Comparison of ENCODE assay signal across 8 cellular contexts in genomic region chr14:73591690-73592448, GRCh38. TPM values are rescaled to one million over a fixed set of nuclear protein-coding genes. Genes with fewer than 3 reads are reported as not detected.
DNase-seq lines count a peak whose midpoint lies in the region; ATAC-seq, FAIRE-seq and TF ChIP-seq lines count a peak whose summit lies in the region.

A gene with protein sequence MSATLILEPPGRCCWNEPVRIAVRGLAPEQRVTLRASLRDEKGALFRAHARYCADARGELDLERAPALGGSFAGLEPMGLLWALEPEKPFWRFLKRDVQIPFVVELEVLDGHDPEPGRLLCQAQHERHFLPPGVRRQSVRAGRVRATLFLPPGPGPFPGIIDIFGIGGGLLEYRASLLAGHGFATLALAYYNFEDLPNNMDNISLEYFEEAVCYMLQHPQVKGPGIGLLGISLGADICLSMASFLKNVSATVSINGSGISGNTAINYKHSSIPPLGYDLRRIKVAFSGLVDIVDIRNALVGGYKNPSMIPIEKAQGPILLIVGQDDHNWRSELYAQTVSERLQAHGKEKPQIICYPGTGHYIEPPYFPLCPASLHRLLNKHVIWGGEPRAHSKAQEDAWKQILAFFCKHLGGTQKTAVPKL (plus strand): TSS chr14:73591873. CDS start chr14:73591960, 87 bp downstream.

- H4K20me1 ChIP-seq in H1 (replicated peaks in 1 of 2; ENCODE audit: control insufficient read depth in 1 of 2, insufficient read depth in 2 of 2, low read length in 2 of 2): no peaks in the 10 kb centered on the region

- H3K23ac ChIP-seq in H1 (ENCODE audit: insufficient read length): no peak within 1 kb of the TSS

- H3K4me3 Mint-ChIP-seq in mesothelial cell of epicardium: peak within 1 kb of the TSS; percentile 66
- H3K4me3 Mint-ChIP-seq in stimulated activated naive CD8-positive, alpha-beta T cell treated with anti-CD3 and anti-CD28 coated beads, Interleukin-15, Interleukin-2, amounts not matched to agents 100 ng/mL and 50 ng/mL, for 24 hours: peak within 1 kb of the TSS; percentile 74

- DNase-seq in NCI-H2227 (lab: John Stamatoyannopoulos, UW; ENCODE audit: unreplicated experiment) (peak; percentile 65), NCI-H2227 treated with DMSO at 0.1 percent for 48 hours (lab: John Stamatoyannopoulos, UW) (no peak), Kasumi-1 (lab: John Stamatoyannopoulos, UW) (peak; percentile 4 to 29), H1 (ENCODE audit: low read depth in 1 of 2, low spot score in 2 of 2) (peak in 1 of 2 experiments; percentile 54), mesothelial cell of epicardium (ENCODE audit: low spot score in 2 of 2, unreplicated experiment in 2 of 2) (peak in 1 of 2 experiments; percentile 51)
- peak; percentile 29 to 32 for DNase-seq in activated CD4-positive, alpha-beta T cell treated with anti-CD3 and anti-CD28 coated beads, Interleukin-2, amount 50 U/mL, for 24 hours (ENCODE audit: low read depth in 1 of 2, low spot score in 1 of 2)

- H3K56ac ChIP-seq in H1 (replicated peaks; ENCODE audit: insufficient read length, low read depth, low read length): no peak within 1 kb of the TSS

- H3K27me3 Mint-ChIP-seq in mesothelial cell of epicardium (ENCODE audit: low read depth): no peaks in the 10 kb centered on the region
- H3K27me3 Mint-ChIP-seq in stimulated activated naive CD8-positive, alpha-beta T cell treated with anti-CD3 and anti-CD28 coated beads, Interleukin-15, Interleukin-2, amounts not matched to agents 100 ng/mL and 50 ng/mL, for 24 hours: peaks cover 3% of the 10 kb centered on the region

- peaks cover 0 to 5% (median 3%) of the 10 kb centered on the region in 4 experiments; a peak in 3 of 7 replicates for H3K27me3 ChIP-seq in H1 (replicated peaks in 1 of 4; ENCODE audit: control insufficient read depth in 3 of 4, extremely low read depth in 1 of 4, insufficient read depth in 3 of 4, low read length in 3 of 4)

- H4K8ac ChIP-seq in H1 (ENCODE audit: extremely low read depth, insufficient read depth, low read length): peak within 1 kb of the TSS; percentile 68

- H3K9ac ChIP-seq in H1 (replicated peaks in 1 of 4; ENCODE audit: extremely low read depth in 1 of 4, low read depth in 3 of 4, low read length in 3 of 4): peak within 1 kb of the TSS in 3 of 4 experiments; percentile 21 to 37 (median 25); a peak in 3 of 7 replicates

- no peak within 1 kb of the TSS for H2BK120ac ChIP-seq in H1 (replicated peaks; ENCODE audit: low read depth, low read length)

- H3K79me1 ChIP-seq in H1 (ENCODE audit: low read depth, low read length): no peaks in the 10 kb centered on the region

- TF ChIP-seq EP300 in H1 (IDR thresholded peaks at IDR 0.05; ENCODE audit: borderline replicate concordance in 1 of 2, low read depth in 2 of 2, low read length in 2 of 2): no peak

- H2AK5ac ChIP-seq in H1 (ENCODE audit: low read depth, low read length): no peak within 1 kb of the TSS

- H3K36me3 ChIP-seq in H1 (ENCODE audit: control insufficient read depth in 2 of 4, insufficient read depth in 4 of 4, low read length in 3 of 4): no peaks in the 10 kb centered on the region

- no peak within 1 kb of the TSS for H3K27ac ChIP-seq in H1 (ENCODE audit: low read depth, low read length)

- H2BK20ac ChIP-seq in H1 (ENCODE audit: low read length): no peak within 1 kb of the TSS

- H3K4ac ChIP-seq in H1 (replicated peaks; ENCODE audit: insufficient read length, low read depth, low read length): no peak within 1 kb of the TSS

- 0 out of 2 replicates have a peak within 1 kb of the TSS, but pooled peaks have one; percentile 50 for H2BK12ac ChIP-seq in H1 (ENCODE audit: low read depth, low read length)

- H2AFZ ChIP-seq in H1 (ENCODE audit: low read length): peak within 1 kb of the TSS; percentile 13; the same call in 1 of the 2 replicates

- CTCF ChIA-PET in H1 (lab: Charles Lee; ENCODE audit: partially characterized antibody): interaction anchor here (0.9 kb wide), 1 partner anchor 174 kb away, joined by 3 read pairs; no protein-coding TSS in a partner anchor

- no peak for TF ChIP-seq POLR2A in H1 (IDR thresholded peaks at IDR 0.05; ENCODE audit: control extremely low read depth in 1 of 2, low read depth in 2 of 2, low read length in 2 of 2)

- H3K36me3 Mint-ChIP-seq in mesothelial cell of epicardium: peaks cover 2% of the 10 kb centered on the region
- H3K36me3 Mint-ChIP-seq in stimulated activated naive CD8-positive, alpha-beta T cell treated with anti-CD3 and anti-CD28 coated beads, Interleukin-15, Interleukin-2, amounts not matched to agents 100 ng/mL and 50 ng/mL, for 24 hours (ENCODE audit: low read depth): no peaks in the 10 kb centered on the region

- no peak within 1 kb of the TSS for H3K27ac Mint-ChIP-seq in mesothelial cell of epicardium
- H3K27ac Mint-ChIP-seq in stimulated activated naive CD8-positive, alpha-beta T cell treated with anti-CD3 and anti-CD28 coated beads, Interleukin-15, Interleukin-2, amounts not matched to agents 100 ng/mL and 50 ng/mL, for 24 hours: no peak within 1 kb of the TSS

- H3K9me3 ChIP-seq in H1 (ENCODE audit: insufficient read depth in 2 of 2, low read depth in 1 of 2, low read length in 1 of 2): no peaks in the 10 kb centered on the region; a peak in 1 of 4 replicates

- peak within 1 kb of the TSS; percentile 39 to 61 (median 50) for H3K4me3 ChIP-seq in H1 (ENCODE audit: extremely low read depth in 1 of 4, insufficient read depth in 2 of 4, low read depth in 3 of 4, low read length in 4 of 4)

- 43% methylated on average over 43 of the region's 89 CpGs; no CpG with 5 or more reads in 1 of the 2 experiments for WGBS in H1 (ENCODE audit: extremely low coverage in 1 of 2, insufficient coverage in 1 of 2, insufficient read length in 1 of 2, insufficient replicate concordance in 2 of 2, low coverage in 1 of 2, low lambda C conversion rate in 2 of 2, missing lambda C conversion rate in 1 of 2), 2 experiments

- no peaks in the 10 kb centered on the region for H3K9me3 Mint-ChIP-seq in mesothelial cell of epicardium
- no peaks in the 10 kb centered on the region for H3K9me3 Mint-ChIP-seq in stimulated activated naive CD8-positive, alpha-beta T cell treated with anti-CD3 and anti-CD28 coated beads, Interleukin-15, Interleukin-2, amounts not matched to agents 100 ng/mL and 50 ng/mL, for 24 hours

- no peak for TF ChIP-seq RAD21 in H1 (IDR thresholded peaks at IDR 0.05 in 1 of 2, conservative IDR thresholded peaks at IDR 0.05 in 1 of 2; ENCODE audit: low read depth in 2 of 2, low read length in 2 of 2)

- H3K4me1 Mint-ChIP-seq in mesothelial cell of epicardium: no peaks in the 10 kb centered on the region
- H3K4me1 Mint-ChIP-seq in stimulated activated naive CD8-positive, alpha-beta T cell treated with anti-CD3 and anti-CD28 coated beads, Interleukin-15, Interleukin-2, amounts not matched to agents 100 ng/mL and 50 ng/mL, for 24 hours (ENCODE audit: low read depth): peaks cover 14% of the 10 kb centered on the region

- peak within 1 kb of the TSS; percentile 66 for H3K4me2 ChIP-seq in H1 (ENCODE audit: insufficient read depth in 1 of 2, low read depth in 2 of 2, low read length in 2 of 2)

- H4K5ac ChIP-seq in H1 (ENCODE audit: insufficient read length, low read depth, low read length): no peak within 1 kb of the TSS

- peaks cover 9% of the 10 kb centered on the region; the same call in 1 of the 2 replicates for H3K23me2 ChIP-seq in H1 (ENCODE audit: low read depth, low read length)

- ATAC-seq in HG03196 (IDR thresholded peaks at IDR 0.05; ENCODE audit: unreplicated experiment): no peak

- H3K79me2 ChIP-seq in H1 (ENCODE audit: control insufficient read depth in 1 of 2, insufficient read depth in 2 of 2, low read length in 2 of 2): no peaks in the 10 kb centered on the region

- TF ChIP-seq CTCF in H1 (IDR thresholded peaks at IDR 0.05; ENCODE audit: control extremely low read depth in 1 of 3, insufficient read depth in 1 of 3, low read depth in 1 of 3, low read length in 3 of 3) (no peak), mesothelial cell of epicardium (IDR thresholded peaks at IDR 0.05; ENCODE audit: unreplicated experiment) (no peak)

- H3K4me1 ChIP-seq in H1 (replicated peaks in 1 of 4; ENCODE audit: control insufficient read depth in 3 of 4, insufficient read depth in 4 of 4, low read length in 3 of 4): no peaks in the 10 kb centered on the region

- no peak for FAIRE-seq in H1 (lab: Jason Lieb, UNC)

- POLR2A ChIA-PET in H1 (lab: Charles Lee; ENCODE audit: partially characterized antibody): interaction anchor here (0.7 to 2.2 kb wide), 6 partner anchors 8 to 66 kb away, joined by 3 to 9 read pairs (median 4); partner anchors contain the start of genes ACOT2 and ACOT6

- no peak within 1 kb of the TSS for H2BK5ac ChIP-seq in H1 (ENCODE audit: low read depth, low read length)

- peak within 1 kb of the TSS; percentile 48; the same call in 1 of the 2 replicates for H3K18ac ChIP-seq in H1 (ENCODE audit: extremely low read depth, low read length)

- H2BK15ac ChIP-seq in H1 (ENCODE audit: low read length): 0 out of 2 replicates have a peak within 1 kb of the TSS, but pooled peaks have one; percentile 88

- H3K14ac ChIP-seq in H1 (ENCODE audit: insufficient read length): no peak within 1 kb of the TSS

- H4K91ac ChIP-seq in H1 (replicated peaks; ENCODE audit: insufficient read length, low read length): no peak within 1 kb of the TSS

TF ChIP-seq in H1, 55 proteins besides CTCF, POLR2A, EP300 and RAD21 (continues in another document):
- TF ChIP-seq RNF2 (IDR thresholded peaks at IDR 0.05; ENCODE audit: borderline replicate concordance, low read depth, low read length, missing control alignments, poor library complexity, severe bottlenecking): no peak
- TF ChIP-seq SUZ12 (IDR thresholded peaks at IDR 0.05; ENCODE audit: low read length): peak; percentile 37; the same call in 1 of the 2 replicates
- TF ChIP-seq KDM1A (IDR thresholded peaks at IDR 0.05; ENCODE audit: borderline replicate concordance, low read length): no peak
- TF ChIP-seq RBBP5 (IDR thresholded peaks at IDR 0.05; ENCODE audit: borderline replicate concordance, low read depth, low read length): peak; percentile 76; the same call in 1 of the 2 replicates
- TF ChIP-seq CHD1 (IDR thresholded peaks at IDR 0.05; ENCODE audit: low read depth, low read length): no peak
- TF ChIP-seq EZH2 (IDR thresholded peaks at IDR 0.05; ENCODE audit: low read depth, low read length, severe bottlenecking): no peak
- TF ChIP-seq ASH2L (IDR thresholded peaks at IDR 0.05; ENCODE audit: low read length): peak; percentile 26

RNA-seq across cellular contexts. Expression of the gene that starts here (rescaled TPM):
- total RNA-seq in H1 (2021; fragmentation: NEBNext Ultra II Directional; extraction: Animal tissue kit (Norgen Biotek cat#: 25700)): 0.48 and 0.80 TPM in 2 replicates
- 1.1 and 1.2 TPM in 2 replicates for polyA plus RNA-seq in H1 (2011; rRNA removed)
- polyA plus RNA-seq in H1 (2011; cell fraction: cytosol; rRNA removed): 0.57 TPM
- polyA plus RNA-seq in H1 (2011; cell fraction: nucleus; rRNA removed): 1.2 TPM
- polyA plus RNA-seq in H1 (2012, experiment 1 of 2): 0.72 to 0.94 TPM (median 0.90 TPM) in 4 replicates
- polyA plus RNA-seq in H1 (2012, experiment 2 of 2): 0.85 TPM
- polyA plus RNA-seq in H1 (2013, experiment 1 of 2): 0.57 TPM
- 0.66 TPM for polyA plus RNA-seq in H1 (2013, experiment 2 of 2)
- 0.41 and 0.59 TPM in 2 replicates for polyA minus RNA-seq in H1 (2011; rRNA and poly(A)+ RNA removed)
- 1.4 TPM for polyA minus RNA-seq in H1 (2011; cell fraction: cytosol; rRNA and poly(A)+ RNA removed)
- 0.80 TPM for polyA minus RNA-seq in H1 (2011; cell fraction: nucleus; rRNA and poly(A)+ RNA removed)
- 1.4 to 1.6 TPM (median 1.5 TPM) in 3 replicates for total RNA-seq in mesothelial cell of epicardium
